Comparison of ENCODE assay signal across 8 cellular contexts in genomic region chr1:41662061-41662655, GRCh38.
DNase-seq lines count a peak whose midpoint lies in the region; ATAC-seq and TF ChIP-seq lines count a peak whose summit lies in the region.

No MANE protein-coding gene starts in this region.

- H3K4me3 Mint-ChIP-seq in neural crest cell = peak overlapping the region; percentile 51

- no peaks in the 10 kb centered on the region for H3K36me3 Mint-ChIP-seq in neural crest cell (ENCODE audit: low read depth)

- peaks cover 0 to 2% of the 10 kb centered on the region in 2 donors for H3K27me3 ChIP-seq in stomach smooth muscle (ENCODE audit: control insufficient read depth in 1 of 2, insufficient read depth in 2 of 2, low read length in 2 of 2)

- H3K4me3 ChIP-seq in fibroblast of mammary gland (ENCODE audit: control insufficient read depth, low read depth, low read length) (peak overlapping the region; percentile 66), stomach smooth muscle (ENCODE audit: low read length in 2 of 2) (peak overlapping the region; percentile 76 to 77)

- H3K9me3 ChIP-seq in stomach smooth muscle (ENCODE audit: control insufficient read depth in 2 of 2, low read length in 2 of 2) = no peaks in the 10 kb centered on the region

- H3K9ac ChIP-seq in stomach smooth muscle (ENCODE audit: low read length in 2 of 2) = peak overlapping the region; percentile 60 to 69

- H3K9me3 Mint-ChIP-seq in neural crest cell = no peaks in the 10 kb centered on the region

- peaks cover 45% of the 10 kb centered on the region for H3K27me3 Mint-ChIP-seq in neural crest cell (ENCODE audit: low read depth)

- ATAC-seq in HG02870 (IDR thresholded peaks at IDR 0.05; ENCODE audit: unreplicated experiment) = peak; percentile 57

- TF ChIP-seq CTCF in fibroblast of mammary gland (conservative IDR thresholded peaks at IDR 0.05; ENCODE audit: control insufficient read depth, insufficient read depth, low read depth, low read length) = no peak
- no peak for TF ChIP-seq CTCF in neural crest cell (conservative IDR thresholded peaks at IDR 0.05)

- no peaks in the 10 kb centered on the region for H3K36me3 ChIP-seq in stomach smooth muscle (ENCODE audit: control insufficient read depth in 2 of 2, insufficient read depth in 2 of 2, low read length in 2 of 2)

- DNase-seq in NCI-H146 (lab: John Stamatoyannopoulos, UW) (peak; percentile 52), NCI-H146 treated with DMSO at 0.1 percent for 48 hours (lab: John Stamatoyannopoulos, UW; ENCODE audit: unreplicated experiment) (no peak), NOMO-1 (lab: John Stamatoyannopoulos, UW; ENCODE audit: unreplicated experiment in 2 of 2) (peak; percentile 80 to 81), fibroblast of mammary gland (ENCODE audit: low read depth) (peak; percentile 79), neural crest cell (ENCODE audit: low read depth, low spot score) (peak; percentile 50)
- peak; percentile 79 to 87 for DNase-seq in activated T-cell treated with anti-CD3 and anti-CD28 coated beads, Interleukin-2, amount 50 U/mL, for 48 hours

- H3K27ac Mint-ChIP-seq in neural crest cell (ENCODE audit: unreplicated experiment) = no peak overlapping the region

- H3K4me1 Mint-ChIP-seq in neural crest cell = peaks cover 8% of the 10 kb centered on the region

- H3K27ac ChIP-seq in stomach smooth muscle (ENCODE audit: low read length) = peak overlapping the region; percentile 69

- H3K4me1 ChIP-seq in stomach smooth muscle (ENCODE audit: control insufficient read depth, insufficient read depth, low read length) = peaks cover 14% of the 10 kb centered on the region
